ENCODE assay signal across 28 cellular contexts in genomic region chr6:32662836-32663235, GRCh38. TPM values are rescaled to one million over a fixed set of nuclear protein-coding genes. Genes with fewer than 3 reads are reported as not detected.
"Had no signal": no experiment of that assay in that cellular context is flagged by ENCODE, and none has a peak within 500 bp of the region (broad histone marks: within the 10 kb centered on the region; RNA-seq: fewer than 3 reads in every experiment).

No MANE protein-coding gene starts in this region.

- H3K27ac ChIP-seq: ascending aorta, cardiac muscle cell, spleen, uterus had no signal

- H3K4me3 ChIP-seq: ascending aorta, cardiac muscle cell, spleen, uterus had no signal

- H3K4me1 ChIP-seq: ascending aorta, uterus had no signal

- H3K4me3 Mint-ChIP-seq: activated naive CD4-positive, alpha-beta T cell treated with anti-CD3 and anti-CD28 coated beads for 36 hours; activated naive CD8-positive, alpha-beta T cell treated with anti-CD3 and anti-CD28 coated beads, Interleukin-2, amount 10 ng/mL, durations not matched to agents 7 days and 5 days; brain; endodermal cell; type B pancreatic cell had no signal

- H3K27ac Mint-ChIP-seq: activated naive CD4-positive, alpha-beta T cell treated with anti-CD3 and anti-CD28 coated beads for 36 hours; activated naive CD8-positive, alpha-beta T cell treated with anti-CD3 and anti-CD28 coated beads, Interleukin-2, amount 10 ng/mL, durations not matched to agents 7 days and 5 days; activated T-cell treated with anti-CD3 and anti-CD28 coated beads, Interleukin-2, amount 50 U/mL, for 72 hours; brain; endodermal cell; type B pancreatic cell had no signal

- H3K36me3 ChIP-seq: ascending aorta, cardiac muscle cell, uterus had no signal

- H3K4me1 Mint-ChIP-seq: brain had no signal

- H3K9me3 Mint-ChIP-seq: activated naive CD4-positive, alpha-beta T cell treated with anti-CD3 and anti-CD28 coated beads for 36 hours; activated naive CD8-positive, alpha-beta T cell treated with anti-CD3 and anti-CD28 coated beads, Interleukin-2, amount 10 ng/mL, durations not matched to agents 7 days and 5 days; activated T-cell treated with anti-CD3 and anti-CD28 coated beads, Interleukin-2, amount 50 U/mL, for 72 hours; endodermal cell; naive thymus-derived CD8-positive, alpha-beta T cell; type B pancreatic cell had no signal

- DNase-seq: activated CD4-positive, alpha-beta T cell treated with anti-CD3 and anti-CD28 coated beads for 4 hours; activated CD4-positive, alpha-beta T cell treated with anti-CD3 and anti-CD28 coated beads, Interleukin-2, amount 50 U/mL, for 4 hours; activated effector memory CD4-positive, alpha-beta T cell treated with Interleukin-2 at 50 U/mL for 16 hours; activated naive CD4-positive, alpha-beta T cell treated with anti-CD3 and anti-CD28 coated beads for 36 hours; activated naive CD8-positive, alpha-beta T cell treated with anti-CD3 and anti-CD28 coated beads, Interleukin-2, amount 10 ng/mL, durations not matched to agents 7 days and 5 days; activated T-cell treated with anti-CD3 and anti-CD28 coated beads for 4 hours; activated T-cell treated with anti-CD3 and anti-CD28 coated beads, Interleukin-2, amount 50 U/mL, for 72 hours; endodermal cell; foreskin fibroblast; head of caudate nucleus; hippocampal formation; left cardiac atrium; left ventricle myocardium superior; naive thymus-derived CD8-positive, alpha-beta T cell; right cardiac atrium; spleen; stimulated activated naive CD8-positive, alpha-beta T cell treated with anti-CD3 and anti-CD28 coated beads, Interleukin-15, Interleukin-2, amounts not matched to agents 100 U/mL and 50 U/mL, for 24 hours; substantia nigra; uterus had no signal

- H3K36me3 Mint-ChIP-seq: brain; naive thymus-derived CD8-positive, alpha-beta T cell; type B pancreatic cell had no signal

- ATAC-seq: activated T-cell treated with anti-CD3 and anti-CD28 coated beads, Interleukin-2, amount 50 U/mL, for 72 hours; esophagus mucosa; left cardiac atrium; left ventricle myocardium superior; naive thymus-derived CD8-positive, alpha-beta T cell; right cardiac atrium; stimulated activated naive CD8-positive, alpha-beta T cell treated with anti-CD3 and anti-CD28 coated beads, Interleukin-15, Interleukin-2, amounts not matched to agents 100 U/mL and 50 U/mL, for 24 hours had no signal

- H3K27me3 ChIP-seq: ascending aorta, spleen, uterus had no signal

RNA-seq across cellular contexts. Expression of gene HLA-DQB1, which starts 3.6 kb away (rescaled TPM):
- total RNA-seq: cerebellum, pulmonary artery endothelial cell had no signal

RNA-seq across cellular contexts. Expression of gene HLA-DQA1, which starts 25.6 kb away (rescaled TPM):
- total RNA-seq: cardiac muscle cell, cerebellum, lung microvascular endothelial cell, pulmonary artery endothelial cell had no signal
- polyA plus RNA-seq: cardiac muscle cell, keratinocyte had no signal
